In genomic region chrX:107712231-107713204, GRCh38 we compare ENCODE assay signal across 8 cellular contexts.
DNase-seq lines count a peak whose midpoint lies in the region; ATAC-seq, FAIRE-seq and TF ChIP-seq lines count a peak whose summit lies in the region.

No MANE protein-coding gene starts in this region.

- ATAC-seq in sciatic nerve, result peak; percentile 34

- peak overlapping the region; percentile 77 for H3K27ac Mint-ChIP-seq in activated T-cell treated with anti-CD3 and anti-CD28 coated beads, Interleukin-2, amount 50 U/mL, for 24 hours

- H3K36me3 Mint-ChIP-seq in activated T-cell treated with anti-CD3 and anti-CD28 coated beads, Interleukin-2, amount 50 U/mL, for 24 hours (ENCODE audit: low read depth), result peaks cover 26% of the 10 kb centered on the region

- peak; percentile 21 for TF ChIP-seq POLR2A in GM12892 (IDR thresholded peaks at IDR 0.05; ENCODE audit: low read depth, low read length)

- peaks cover 76% of the 10 kb centered on the region for H3K4me1 Mint-ChIP-seq in activated T-cell treated with anti-CD3 and anti-CD28 coated beads, Interleukin-2, amount 50 U/mL, for 24 hours (ENCODE audit: low read depth)

- peak overlapping the region; percentile 88 for H3K4me3 ChIP-seq in fibroblast of pulmonary artery (replicated peaks; ENCODE audit: low read depth, low read length)

- FAIRE-seq in GM12892 (lab: Jason Lieb, UNC), result no peak

- intact Hi-C loops in sciatic nerve (cut with DNase I), result loop anchor here (10.0 kb wide), 1 partner anchor 48 kb away; no protein-coding TSS in a partner anchor
- intact Hi-C loops in posterior cingulate gyrus (cut with DNase I), result loop anchor here (5.0 kb wide), 1 partner anchor 35 kb away; no protein-coding TSS in a partner anchor

- TF ChIP-seq CTCF in fibroblast of pulmonary artery (IDR thresholded peaks at IDR 0.05; ENCODE audit: low read length, missing control alignments), result no peak

- no peaks in the 10 kb centered on the region for H3K9me3 Mint-ChIP-seq in activated T-cell treated with anti-CD3 and anti-CD28 coated beads, Interleukin-2, amount 50 U/mL, for 24 hours

- DNase-seq in GM12892 (ENCODE audit: insufficient read length), result no peak
- no peak for DNase-seq in activated T-cell treated with anti-CD3 and anti-CD28 coated beads, Interleukin-2, amount 50 U/mL, for 24 hours
- DNase-seq in fibroblast of pulmonary artery (ENCODE audit: low read depth), result peak; percentile 79
- DNase-seq in sciatic nerve (ENCODE audit: low spot score), result no peak
- no peak for DNase-seq in posterior cingulate gyrus
- DNase-seq in NCI-H526 treated with DMSO at 0.1 percent for 48 hours (lab: John Stamatoyannopoulos, UW), result no peak
- no peak for DNase-seq in NCI-H524 (lab: John Stamatoyannopoulos, UW)
- no peak for DNase-seq in NCI-H1048 (lab: John Stamatoyannopoulos, UW)

- H3K27me3 Mint-ChIP-seq in activated T-cell treated with anti-CD3 and anti-CD28 coated beads, Interleukin-2, amount 50 U/mL, for 24 hours, result peaks cover 3% of the 10 kb centered on the region

- no peak overlapping the region for H3K4me3 Mint-ChIP-seq in activated T-cell treated with anti-CD3 and anti-CD28 coated beads, Interleukin-2, amount 50 U/mL, for 24 hours
